11 cellular contexts compared by ENCODE assay signal in the genomic region with DNA sequence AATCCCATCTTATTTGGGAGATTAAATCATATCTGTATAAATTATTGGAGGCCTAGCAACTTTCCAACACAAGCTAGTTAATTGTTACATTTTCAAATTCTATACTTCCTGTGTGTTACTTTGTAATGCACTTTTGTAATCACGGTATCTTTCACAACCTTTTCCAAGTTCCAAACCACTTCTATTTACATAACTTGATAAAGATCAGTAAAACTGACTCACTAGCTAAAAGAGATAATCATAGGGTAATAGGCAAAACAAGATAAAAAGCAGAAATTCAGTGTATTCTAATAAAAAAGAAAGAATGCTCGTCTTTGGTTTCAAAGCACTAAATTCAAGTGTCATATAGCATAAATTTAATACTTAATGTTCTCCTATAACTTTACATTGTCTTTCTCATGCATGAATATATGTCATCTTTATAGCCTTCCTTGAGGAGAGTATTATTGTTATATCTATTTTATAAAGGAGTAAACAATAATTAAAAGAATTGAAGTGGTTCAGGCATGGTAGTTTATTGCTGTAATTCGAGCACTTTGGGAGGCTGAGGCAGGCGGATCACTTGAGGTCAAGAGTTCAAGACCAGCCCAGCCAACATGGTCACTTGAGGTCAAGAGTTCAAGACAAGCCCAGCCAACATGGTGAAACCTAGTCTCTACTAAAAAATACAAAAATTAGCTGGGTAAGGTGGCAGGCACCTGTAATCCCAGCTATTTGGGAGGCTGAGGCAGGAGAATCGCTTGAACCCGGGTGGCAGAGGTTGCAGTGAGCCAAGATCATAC.
DNase-seq lines count a peak whose midpoint lies in the region; ATAC-seq, FAIRE-seq and TF ChIP-seq lines count a peak whose summit lies in the region.
"Had no signal": no experiment of that assay in that cellular context is flagged by ENCODE, and none has a peak within 500 bp of the region (broad histone marks: within the 10 kb centered on the region; RNA-seq: fewer than 3 reads in every experiment).

No MANE protein-coding gene starts in this region.

- POLR2A ChIA-PET in GM10248 (lab: Yijun Ruan, JAX): no interaction called here

- no peaks in the 10 kb centered on the region for H3K27me3 ChIP-seq in bronchial epithelial cell (ENCODE audit: control insufficient read depth, insufficient read depth, low read length)

- CTCF ChIA-PET in GM10248 (lab: Yijun Ruan, JAX): no interaction called here

- H3K36me3 ChIP-seq in bronchial epithelial cell (ENCODE audit: control insufficient read depth, insufficient read depth, low read length): no peaks in the 10 kb centered on the region
- no peaks in the 10 kb centered on the region for H3K36me3 ChIP-seq in mucosa of descending colon (ENCODE audit: low read depth)

- TF ChIP-seq CTCF in bronchial epithelial cell (IDR thresholded peaks at IDR 0.05; ENCODE audit: insufficient read depth, low read length, severe bottlenecking): no peak
- TF ChIP-seq CTCF in mucosa of descending colon (IDR thresholded peaks at IDR 0.05): no peak
- no peak for TF ChIP-seq CTCF in GM10248 (IDR thresholded peaks at IDR 0.05; ENCODE audit: control extremely low read depth, extremely low read depth, low read depth, missing control alignments)

- no peak for FAIRE-seq in bronchial epithelial cell (lab: Jason Lieb, UNC)
- FAIRE-seq: G401.6 had no signal

- no peaks in the 10 kb centered on the region for H3K9me3 ChIP-seq in mucosa of descending colon

- DNase-seq in EL: peak; percentile 77
- DNase-seq in NCI-H226: peak; percentile 46
- DNase-seq in bronchial epithelial cell (ENCODE audit: low read depth): peak; percentile 87
- DNase-seq in mucosa of descending colon: no peak
- no peak for DNase-seq in T1000 (lab: John Stamatoyannopoulos, UW)
- DNase-seq in GM10248 (ENCODE audit: extremely low spot score): no peak
- DNase-seq in inferior parietal cortex (ENCODE audit: extremely low spot score): no peak
- DNase-seq: NCI-H2029, T-helper 17 cell had no signal

- H3K4me3 ChIP-seq in bronchial epithelial cell (ENCODE audit: low read depth, low read length): no peak overlapping the region
- no peak overlapping the region for H3K4me3 ChIP-seq in mucosa of descending colon

- intact Hi-C loops in mucosa of descending colon (cut with DNase I, micrococcal nuclease): no loop called here

- ATAC-seq in mucosa of descending colon: peak; percentile 51
- no peak for ATAC-seq in HG03280 (IDR thresholded peaks at IDR 0.05; ENCODE audit: unreplicated experiment)
- ATAC-seq: T-helper 17 cell had no signal

- H3K4me1 ChIP-seq in mucosa of descending colon (ENCODE audit: low read depth): no peaks in the 10 kb centered on the region

Comparison
In these comparisons a context has a peak if more than half of its experiments do, and no peak if none do; other contexts are left out.
1. DNase-seq: peak in EL (single experiment), NCI-H226 (single experiment) and bronchial epithelial cell (single experiment); none in mucosa of descending colon (0 of 3), T1000 (single experiment), GM10248 (single experiment) and inferior parietal cortex (single experiment).